In genomic region chr7:149241695-149242094, GRCh38 we compare ENCODE assay signal across 21 cellular contexts. TPM values are rescaled to one million over a fixed set of nuclear protein-coding genes. Genes with fewer than 3 reads are reported as not detected.
A peak's percentile ranks its signal among the peaks of the same experiment; 100 is the strongest.
DNase-seq lines count a peak whose midpoint lies in the region; ATAC-seq, FAIRE-seq and TF ChIP-seq lines count a peak whose summit lies in the region.
"Had no signal": no experiment of that assay in that cellular context is flagged by ENCODE, and none has a peak within 500 bp of the region (broad histone marks: within the 10 kb centered on the region; RNA-seq: fewer than 3 reads in every experiment).

No MANE protein-coding gene starts in this region.

- H3K4me3 Mint-ChIP-seq in activated naive CD8-positive, alpha-beta T cell, result peak overlapping the region; percentile 67
- no peak overlapping the region for H3K4me3 Mint-ChIP-seq in activated naive CD8-positive, alpha-beta T cell treated with anti-CD3 and anti-CD28 coated beads for 36 hours
- H3K4me3 Mint-ChIP-seq in activated CD4-positive, alpha-beta memory T cell treated with anti-CD3 and anti-CD28 coated beads, Interleukin-2, amount 10 ng/mL, durations not matched to agents 7 days and 5 days, result peak overlapping the region; percentile 39
- H3K4me3 Mint-ChIP-seq in type B pancreatic cell, result peak overlapping the region; percentile 58

- no peak for FAIRE-seq in kidney (lab: Jason Lieb, UNC)
- FAIRE-seq: endometrium, H1 had no signal

- POLR2A ChIA-PET in activated CD4-positive, alpha-beta memory T cell treated with anti-CD3 and anti-CD28 coated beads, Interleukin-2, amount 10 ng/mL, durations not matched to agents 7 days and 5 days (lab: Charles Lee), result interaction anchor here (1.1 kb wide), 1 partner anchor 43 kb away, joined by 4 read pairs; no protein-coding TSS in a partner anchor

- H3K4me1 ChIP-seq in kidney (ENCODE audit: control insufficient read depth in 1 of 2, insufficient read depth in 1 of 2, low read depth in 1 of 2, low read length in 2 of 2), result peaks cover 6 to 17% of the 10 kb centered on the region in 2 donors

- H3K27ac ChIP-seq in kidney (ENCODE audit: low read depth in 2 of 2, low read length in 2 of 2) (no peak overlapping the region), WERI-Rb-1 (no peak overlapping the region)
- H3K27ac ChIP-seq: stomach, upper lobe of right lung had no signal

- no peaks in the 10 kb centered on the region for H3K27me3 Mint-ChIP-seq in activated naive CD8-positive, alpha-beta T cell
- H3K27me3 Mint-ChIP-seq in activated naive CD8-positive, alpha-beta T cell treated with anti-CD3 and anti-CD28 coated beads for 36 hours, result no peaks in the 10 kb centered on the region
- no peaks in the 10 kb centered on the region for H3K27me3 Mint-ChIP-seq in activated CD4-positive, alpha-beta memory T cell treated with anti-CD3 and anti-CD28 coated beads, Interleukin-2, amount 10 ng/mL, durations not matched to agents 7 days and 5 days
- peaks cover 4% of the 10 kb centered on the region for H3K27me3 Mint-ChIP-seq in type B pancreatic cell

- no peaks in the 10 kb centered on the region for H3K9me3 Mint-ChIP-seq in activated naive CD8-positive, alpha-beta T cell (ENCODE audit: low read depth)
- peaks cover 6% of the 10 kb centered on the region for H3K9me3 Mint-ChIP-seq in activated naive CD8-positive, alpha-beta T cell treated with anti-CD3 and anti-CD28 coated beads for 36 hours
- H3K9me3 Mint-ChIP-seq in activated CD4-positive, alpha-beta memory T cell treated with anti-CD3 and anti-CD28 coated beads, Interleukin-2, amount 10 ng/mL, durations not matched to agents 7 days and 5 days, result peaks cover 2% of the 10 kb centered on the region
- H3K9me3 Mint-ChIP-seq in type B pancreatic cell, result peaks cover 6% of the 10 kb centered on the region

- H3K36me3 Mint-ChIP-seq in activated naive CD8-positive, alpha-beta T cell, result peaks cover 6% of the 10 kb centered on the region
- peaks cover 16% of the 10 kb centered on the region for H3K36me3 Mint-ChIP-seq in activated naive CD8-positive, alpha-beta T cell treated with anti-CD3 and anti-CD28 coated beads for 36 hours
- H3K36me3 Mint-ChIP-seq in activated CD4-positive, alpha-beta memory T cell treated with anti-CD3 and anti-CD28 coated beads, Interleukin-2, amount 10 ng/mL, durations not matched to agents 7 days and 5 days (ENCODE audit: low read depth), result peaks cover 7% of the 10 kb centered on the region
- H3K36me3 Mint-ChIP-seq in type B pancreatic cell, result peaks cover 22% of the 10 kb centered on the region

- TF ChIP-seq CTCF in type B pancreatic cell (conservative IDR thresholded peaks at IDR 0.05), result no peak
- TF ChIP-seq CTCF in kidney (IDR thresholded peaks at IDR 0.05; ENCODE audit: borderline replicate concordance, extremely low read depth, insufficient read depth), result no peak
- TF ChIP-seq CTCF in WERI-Rb-1 (IDR thresholded peaks at IDR 0.05; ENCODE audit: low read depth, low read length), result no peak

- ATAC-seq in left lobe of liver, result peak; percentile 60
- ATAC-seq: PC-3, right cardiac atrium, upper lobe of right lung had no signal

- peaks cover 49% of the 10 kb centered on the region for H3K4me1 Mint-ChIP-seq in activated naive CD8-positive, alpha-beta T cell (ENCODE audit: low read depth)
- H3K4me1 Mint-ChIP-seq in activated naive CD8-positive, alpha-beta T cell treated with anti-CD3 and anti-CD28 coated beads for 36 hours, result peaks cover 44% of the 10 kb centered on the region
- peaks cover 53% of the 10 kb centered on the region for H3K4me1 Mint-ChIP-seq in activated CD4-positive, alpha-beta memory T cell treated with anti-CD3 and anti-CD28 coated beads, Interleukin-2, amount 10 ng/mL, durations not matched to agents 7 days and 5 days
- peaks cover 24% of the 10 kb centered on the region for H3K4me1 Mint-ChIP-seq in type B pancreatic cell (ENCODE audit: unreplicated experiment)

- no peak overlapping the region for H3K9ac ChIP-seq in kidney (ENCODE audit: low read length in 2 of 2)

- intact Hi-C loops in kidney (cut with DNase I), result no loop called here

- CTCF ChIA-PET in activated CD4-positive, alpha-beta memory T cell treated with anti-CD3 and anti-CD28 coated beads, Interleukin-2, amount 10 ng/mL, durations not matched to agents 7 days and 5 days (lab: Charles Lee), result interaction anchor here (0.7 kb wide), 1 partner anchor 25 kb away, joined by 4 read pairs; no protein-coding TSS in a partner anchor

- no peaks in the 10 kb centered on the region for H3K27me3 ChIP-seq in WERI-Rb-1 (ENCODE audit: insufficient read depth, low read depth, severe bottlenecking)
- H3K27me3 ChIP-seq: stomach, upper lobe of right lung had no signal

- DNase-seq in activated naive CD8-positive, alpha-beta T cell treated with anti-CD3 and anti-CD28 coated beads for 36 hours, result no peak
- DNase-seq in activated CD4-positive, alpha-beta memory T cell treated with anti-CD3 and anti-CD28 coated beads, Interleukin-2, amount 10 ng/mL, durations not matched to agents 7 days and 5 days, result no peak
- DNase-seq in left lobe of liver (ENCODE audit: low spot score), result no peak
- DNase-seq in type B pancreatic cell (ENCODE audit: extremely low spot score, unreplicated experiment), result no peak
- DNase-seq in kidney, result no peak
- DNase-seq in WERI-Rb-1, result no peak
- DNase-seq in T-helper 1 cell, result no peak
- DNase-seq: activated CD4-positive, alpha-beta T cell treated with anti-CD3 and anti-CD28 coated beads, Interleukin-2, amount 50 U/mL, for 4 hours; COR-L47; EL; kidney glomerular epithelial cell; NCI-H1436 treated with DMSO at 0.1 percent for 48 hours; NCI-H82; occipital lobe; PC-3; right cardiac atrium; stomach; upper lobe of right lung had no signal

- H3K4me3 ChIP-seq in kidney (ENCODE audit: low read length in 2 of 2) (no peak overlapping the region), WERI-Rb-1 (ENCODE audit: low read depth, low read length) (no peak overlapping the region)

- H3K9me3 ChIP-seq in kidney (ENCODE audit: control insufficient read depth in 1 of 2, low read length in 2 of 2) (no peaks in the 10 kb centered on the region), WERI-Rb-1 (ENCODE audit: severe bottlenecking) (no peaks in the 10 kb centered on the region)
- H3K9me3 ChIP-seq: stomach, upper lobe of right lung had no signal

- H3K36me3 ChIP-seq in kidney (ENCODE audit: control insufficient read depth in 1 of 2, insufficient read depth in 2 of 2, low read length in 2 of 2), result no peaks in the 10 kb centered on the region
- H3K36me3 ChIP-seq in WERI-Rb-1, result peaks cover 7% of the 10 kb centered on the region; the same call in 1 of the 2 replicates
- H3K36me3 ChIP-seq: stomach, upper lobe of right lung had no signal

- H3K27ac Mint-ChIP-seq in activated naive CD8-positive, alpha-beta T cell, result peak overlapping the region; percentile 28
- H3K27ac Mint-ChIP-seq in activated naive CD8-positive, alpha-beta T cell treated with anti-CD3 and anti-CD28 coated beads for 36 hours, result no peak overlapping the region
- H3K27ac Mint-ChIP-seq in activated CD4-positive, alpha-beta memory T cell treated with anti-CD3 and anti-CD28 coated beads, Interleukin-2, amount 10 ng/mL, durations not matched to agents 7 days and 5 days, result no peak overlapping the region
- no peak overlapping the region for H3K27ac Mint-ChIP-seq in type B pancreatic cell

RNA-seq across cellular contexts. Expression of gene ZNF212, which starts 2.2 kb away (rescaled TPM):
- total RNA-seq in activated naive CD8-positive, alpha-beta T cell treated with anti-CD3 and anti-CD28 coated beads for 36 hours, result 10 to 100 TPM; 12.5 to 14.6 TPM
- total RNA-seq in activated CD4-positive, alpha-beta memory T cell treated with anti-CD3 and anti-CD28 coated beads, Interleukin-2, amount 10 ng/mL, durations not matched to agents 7 days and 5 days, result 10 to 100 TPM; 13.5 to 14.5 TPM
- total RNA-seq in left lobe of liver, result 6.0 TPM
- 13.3 and 16.6 TPM in 2 replicates for total RNA-seq in type B pancreatic cell (ENCODE audit: low replicate concordance)
- 13.4 TPM for total RNA-seq in kidney
- 7.9 TPM for polyA plus RNA-seq in kidney (ENCODE audit: insufficient read depth, low read depth, low replicate concordance)

RNA-seq across cellular contexts. Expression of gene ZNF783, which starts 20.3 kb away (rescaled TPM):
- 10 to 100 TPM; 14.4 to 16.2 TPM for total RNA-seq in activated naive CD8-positive, alpha-beta T cell treated with anti-CD3 and anti-CD28 coated beads for 36 hours
- total RNA-seq in activated CD4-positive, alpha-beta memory T cell treated with anti-CD3 and anti-CD28 coated beads, Interleukin-2, amount 10 ng/mL, durations not matched to agents 7 days and 5 days, result 10 to 100 TPM; 14.4 to 15.8 TPM
- 5.1 TPM for total RNA-seq in left lobe of liver
- 12.5 and 19.7 TPM in 2 replicates for total RNA-seq in type B pancreatic cell (ENCODE audit: low replicate concordance)
- total RNA-seq in kidney, result 21.8 TPM
- polyA plus RNA-seq in kidney (ENCODE audit: insufficient read depth, low read depth, low replicate concordance), result 3.6 TPM

RNA-seq across cellular contexts. Expression of gene ZNF282, which starts 46.3 kb away (rescaled TPM):
- 10 to 100 TPM; 30.7 to 30.8 TPM for total RNA-seq in activated naive CD8-positive, alpha-beta T cell treated with anti-CD3 and anti-CD28 coated beads for 36 hours
- total RNA-seq in activated CD4-positive, alpha-beta memory T cell treated with anti-CD3 and anti-CD28 coated beads, Interleukin-2, amount 10 ng/mL, durations not matched to agents 7 days and 5 days, result 10 to 100 TPM; 66.1 to 66.6 TPM
- total RNA-seq in left lobe of liver (14.1 TPM), type B pancreatic cell (ENCODE audit: low replicate concordance) (34.3 and 35.4 TPM in 2 replicates), kidney (24.5 TPM)
- 9.3 TPM for polyA plus RNA-seq in kidney (ENCODE audit: insufficient read depth, low read depth, low replicate concordance)
